ENCODE assay signal across 18 cellular contexts in genomic region chr5:52710972-52711596, GRCh38.
DNase-seq lines count a peak whose midpoint lies in the region; ATAC-seq and TF ChIP-seq lines count a peak whose summit lies in the region.
"Had no signal": no experiment of that assay in that cellular context is flagged by ENCODE, and none has a peak within 500 bp of the region (broad histone marks: within the 10 kb centered on the region; RNA-seq: fewer than 3 reads in every experiment).

No MANE protein-coding gene starts in this region.

- TF ChIP-seq CTCF in cardiac fibroblast (IDR thresholded peaks at IDR 0.05; ENCODE audit: low read depth, low read length) (no peak), stomach (IDR thresholded peaks at IDR 0.05) (no peak)

- ATAC-seq in left colon (peak; percentile 76), GM21390 (IDR thresholded peaks at IDR 0.05; ENCODE audit: unreplicated experiment) (no peak)
- ATAC-seq: left cardiac atrium, Panc1 had no signal

- H3K36me3 ChIP-seq in stomach, result no peaks in the 10 kb centered on the region

- H3K27ac ChIP-seq in stomach, result peak overlapping the region in 4 of 5 donors; percentile 27 to 60 (median 43)
- H3K27ac ChIP-seq: KMS-11, testis had no signal

- no peak for TF ChIP-seq EP300 in stomach (IDR thresholded peaks at IDR 0.05)

- H3K4me3 ChIP-seq in cardiac fibroblast (replicated peaks in 1 of 2; ENCODE audit: low read depth in 2 of 2, low read length in 2 of 2) (no peak overlapping the region), stomach (no peak overlapping the region)
- H3K4me3 ChIP-seq: testis had no signal

- intact Hi-C loops in left colon (cut with DNase I, micrococcal nuclease) (no loop called here), stomach (cut with DNase I; ENCODE audit: low total_unique reads) (no loop called here)

- H3K4me1 ChIP-seq in stomach, result peaks cover 24 to 53% (median 38%) of the 10 kb centered on the region in 4 donors

- no peak for TF ChIP-seq POLR2A in stomach (IDR thresholded peaks at IDR 0.05)

- H3K27me3 ChIP-seq in stomach, result no peaks in the 10 kb centered on the region
- H3K27me3 ChIP-seq: testis had no signal

- H3K9me3 ChIP-seq in stomach, result no peaks in the 10 kb centered on the region
- H3K9me3 ChIP-seq: testis had no signal

- DNase-seq in LHCN-M2 (ENCODE audit: low read depth), result peak; percentile 34
- peak; percentile 28 to 49 for DNase-seq in cardiac fibroblast (ENCODE audit: low read depth in 2 of 2)
- no peak for DNase-seq in left colon
- DNase-seq in stomach, result no peak
- no peak for DNase-seq in activated CD4-positive, alpha-beta T cell treated with anti-CD3 and anti-CD28 coated beads, Interleukin-2, amount 50 U/mL, for 4 hours
- no peak for DNase-seq in NCI-H748 treated with DMSO at 0.1 percent for 48 hours (lab: John Stamatoyannopoulos, UW)
- DNase-seq: activated CD4-positive, alpha-beta memory T cell treated with anti-CD3 and anti-CD28 coated beads for 36 hours; caudate nucleus; effector CD8-positive, alpha-beta T cell; H7; hypothalamus; left cardiac atrium; NCI-H2171; SW 1271; testis had no signal

- WGBS in stomach, 5 donors, result 68 to 90% (median 80%) methylated on average over 2 of the region's 2 CpGs

Comparison
In these comparisons a context has a peak if more than half of its experiments do, and no peak if none do; other contexts are left out.
1. DNase-seq: peak in LHCN-M2 (single experiment) and cardiac fibroblast (2 of 2); none in left colon (0 of 2), stomach (single experiment), activated CD4-positive, alpha-beta T cell treated with anti-CD3 and anti-CD28 coated beads, Interleukin-2, amount 50 U/mL, for 4 hours (0 of 2) and NCI-H748 treated with DMSO at 0.1 percent for 48 hours (single experiment).